In genomic region chr20:41078329-41078728, GRCh38 we compare ENCODE assay signal across 8 cellular contexts. TPM values are rescaled to one million over a fixed set of nuclear protein-coding genes. Genes with fewer than 3 reads are reported as not detected.
DNase-seq lines count a peak whose midpoint lies in the region; ATAC-seq and TF ChIP-seq lines count a peak whose summit lies in the region.

No MANE protein-coding gene starts in this region.

- no peak overlapping the region for H3K4me3 Mint-ChIP-seq in natural killer cell

- peaks cover 64% of the 10 kb centered on the region for H4K20me1 ChIP-seq in OCI-LY3 (ENCODE audit: insufficient read depth, low read length)

- ATAC-seq in natural killer cell (peak; percentile 24 to 44 (median 42)), HG03108 (IDR thresholded peaks at IDR 0.05; ENCODE audit: unreplicated experiment) (no peak), HG03039 (IDR thresholded peaks at IDR 0.05; ENCODE audit: unreplicated experiment) (no peak)

- H3K79me2 ChIP-seq in OCI-LY3 (ENCODE audit: low read length) = peaks cover 60% of the 10 kb centered on the region

- TF ChIP-seq CTCF in OCI-LY3 (IDR thresholded peaks at IDR 0.05; ENCODE audit: low read depth, low read length) (peak; percentile 57), natural killer cell (IDR thresholded peaks at IDR 0.05) (no peak)

- peak overlapping the region; percentile 17 for H3K4me2 ChIP-seq in OCI-LY3 (ENCODE audit: low read length)

- peak overlapping the region; percentile 41 to 59 for H3K27ac Mint-ChIP-seq in natural killer cell

- DNase-seq in NOMO-1 (lab: John Stamatoyannopoulos, UW; ENCODE audit: unreplicated experiment in 2 of 2) (peak; percentile 14 to 29), NOMO-1 treated with dmso at 0.1 percent for 144 hours (lab: John Stamatoyannopoulos, UW; ENCODE audit: unreplicated experiment) (no peak), dermis microvascular lymphatic vessel endothelial cell (ENCODE audit: low read depth in 2 of 2) (peak; percentile 52 to 71), natural killer cell (no peak), NCI-H345 (lab: John Stamatoyannopoulos, UW) (no peak)

- H3K4me3 ChIP-seq in OCI-LY3 (ENCODE audit: low read length) = no peak overlapping the region

- no peak overlapping the region for H2AFZ ChIP-seq in OCI-LY3 (ENCODE audit: low read depth, low read length)

- H3K36me3 ChIP-seq in OCI-LY3 (replicated peaks; ENCODE audit: low read depth, low read length) = peaks cover 77% of the 10 kb centered on the region

- peak overlapping the region; percentile 40 for H3K27ac ChIP-seq in OCI-LY3 (ENCODE audit: low read length)

- H3K9me3 ChIP-seq in OCI-LY3 (ENCODE audit: insufficient read depth, low read length) = no peaks in the 10 kb centered on the region

- no peaks in the 10 kb centered on the region for H3K9me3 Mint-ChIP-seq in natural killer cell

- H3K27me3 Mint-ChIP-seq in natural killer cell (ENCODE audit: low read depth in 2 of 2) = no peaks in the 10 kb centered on the region

- intact Hi-C loops in natural killer cell (cut with micrococcal nuclease) = no loop called here

- H3K4me1 ChIP-seq in OCI-LY3 (ENCODE audit: low read length) = peaks cover 29% of the 10 kb centered on the region

- no peaks in the 10 kb centered on the region for H3K27me3 ChIP-seq in OCI-LY3 (ENCODE audit: low read depth, low read length)

- no peak overlapping the region for H3K9ac ChIP-seq in OCI-LY3 (ENCODE audit: low read length)

- H3K36me3 Mint-ChIP-seq in natural killer cell = peaks cover 20% of the 10 kb centered on the region

- peaks cover 47 to 52% of the 10 kb centered on the region in 2 donors for H3K4me1 Mint-ChIP-seq in natural killer cell

RNA-seq across cellular contexts. Expression of gene TOP1, which starts 49.7 kb away (rescaled TPM):
- total RNA-seq in dermis microvascular lymphatic vessel endothelial cell = 13.1 and 16.1 TPM in 2 replicates
- total RNA-seq in natural killer cell = 10 to 100 TPM; 32.2 to 36.3 (median 36.3) TPM

RNA-seq across cellular contexts. Expression of gene PLCG1, which starts 59.0 kb away (rescaled TPM):
- total RNA-seq in dermis microvascular lymphatic vessel endothelial cell (112 and 160 TPM in 2 replicates), natural killer cell (100 to 1,000 TPM; 199 to 242 (median 236) TPM)

Comparison
In these comparisons a context has a peak if more than half of its experiments do, and no peak if none do; other contexts are left out.
1. DNase-seq: peak in NOMO-1 (2 of 2) and dermis microvascular lymphatic vessel endothelial cell (2 of 2); none in NOMO-1 treated with dmso at 0.1 percent for 144 hours (single experiment), natural killer cell (single experiment) and NCI-H345 (single experiment).
2. ATAC-seq: peak in natural killer cell (3 of 3); none in HG03108 (single experiment) and HG03039 (single experiment).